In genomic region chr5:175478008-175478383, GRCh38 we compare ENCODE assay signal across 9 cellular contexts. TPM values are rescaled to one million over a fixed set of nuclear protein-coding genes. Genes with fewer than 3 reads are reported as not detected.
DNase-seq lines count a peak whose midpoint lies in the region; ATAC-seq and TF ChIP-seq lines count a peak whose summit lies in the region.
"Had no signal": no experiment of that assay in that cellular context is flagged by ENCODE, and none has a peak within 500 bp of the region (broad histone marks: within the 10 kb centered on the region; RNA-seq: fewer than 3 reads in every experiment).

No MANE protein-coding gene starts in this region.

- no peaks in the 10 kb centered on the region for H3K9me3 ChIP-seq in ascending aorta

- peaks cover 60% of the 10 kb centered on the region for H3K4me1 Mint-ChIP-seq in activated T-cell treated with anti-CD3 and anti-CD28 coated beads, Interleukin-2, amount 50 U/mL, for 72 hours (ENCODE audit: low read depth)
- peaks cover 26% of the 10 kb centered on the region for H3K4me1 Mint-ChIP-seq in type B pancreatic cell (ENCODE audit: unreplicated experiment)

- no peak for TF ChIP-seq POLR2A in lower leg skin (IDR thresholded peaks at IDR 0.05)

- H3K4me3 Mint-ChIP-seq in activated T-cell treated with anti-CD3 and anti-CD28 coated beads, Interleukin-2, amount 50 U/mL, for 72 hours: peak overlapping the region; percentile 91 to 92
- peak overlapping the region; percentile 85 for H3K4me3 Mint-ChIP-seq in type B pancreatic cell

- TF ChIP-seq CTCF in ascending aorta (IDR thresholded peaks at IDR 0.05) (no peak), lower leg skin (IDR thresholded peaks at IDR 0.05) (no peak), type B pancreatic cell (conservative IDR thresholded peaks at IDR 0.05) (no peak)

- H3K27me3 ChIP-seq in ascending aorta: no peaks in the 10 kb centered on the region

- WGBS in lower leg skin, 2 donors: 2 to 5% methylated on average over 12 of the region's 12 CpGs

- peaks cover 10 to 28% of the 10 kb centered on the region in 2 donors for H3K36me3 Mint-ChIP-seq in activated T-cell treated with anti-CD3 and anti-CD28 coated beads, Interleukin-2, amount 50 U/mL, for 72 hours (ENCODE audit: insufficient read depth in 2 of 2)
- peaks cover 19% of the 10 kb centered on the region for H3K36me3 Mint-ChIP-seq in type B pancreatic cell

- no peaks in the 10 kb centered on the region for H3K36me3 ChIP-seq in ascending aorta

- no peaks in the 10 kb centered on the region for H3K9me3 Mint-ChIP-seq in activated T-cell treated with anti-CD3 and anti-CD28 coated beads, Interleukin-2, amount 50 U/mL, for 72 hours
- peaks cover 4% of the 10 kb centered on the region for H3K9me3 Mint-ChIP-seq in type B pancreatic cell

- intact Hi-C loops in ascending aorta (cut with DNase I): no loop called here
- intact Hi-C loops in lower leg skin (cut with DNase I; ENCODE audit: low total_unique reads): loop anchor here (5.0 kb wide), 1 partner anchor 1651 kb away; no protein-coding TSS in a partner anchor

- peaks cover 12% of the 10 kb centered on the region for H3K27me3 Mint-ChIP-seq in activated T-cell treated with anti-CD3 and anti-CD28 coated beads, Interleukin-2, amount 50 U/mL, for 72 hours (ENCODE audit: low read depth)
- peaks cover 18% of the 10 kb centered on the region for H3K27me3 Mint-ChIP-seq in type B pancreatic cell

- peak overlapping the region; percentile 25 to 58 for H3K27ac ChIP-seq in ascending aorta

- ATAC-seq in activated T-cell treated with anti-CD3 and anti-CD28 coated beads, Interleukin-2, amount 50 U/mL, for 72 hours (replicated peaks in 1 of 2): no peak
- ATAC-seq in HG03097 (IDR thresholded peaks at IDR 0.05; ENCODE audit: low FRiP score, unreplicated experiment): no peak

- H3K4me3 ChIP-seq in ascending aorta: peak overlapping the region; percentile 93 to 95
- peak overlapping the region; percentile 74 for H3K4me3 ChIP-seq in lower leg skin (ENCODE audit: low read depth, poor library complexity, severe bottlenecking)

- H3K4me1 ChIP-seq in ascending aorta: peaks cover 0 to 9% of the 10 kb centered on the region in 2 donors

- H3K27ac Mint-ChIP-seq in activated T-cell treated with anti-CD3 and anti-CD28 coated beads, Interleukin-2, amount 50 U/mL, for 72 hours: peak overlapping the region; percentile 87
- H3K27ac Mint-ChIP-seq in type B pancreatic cell: peak overlapping the region; percentile 80

- DNase-seq in activated T-cell treated with anti-CD3 and anti-CD28 coated beads, Interleukin-2, amount 50 U/mL, for 72 hours: no peak
- DNase-seq in activated T-cell treated with anti-CD3 and anti-CD28 coated beads for 4 hours: no peak
- DNase-seq in ascending aorta (ENCODE audit: low spot score in 2 of 2): no peak
- no peak for DNase-seq in lower leg skin (ENCODE audit: low spot score in 2 of 2)
- no peak for DNase-seq in type B pancreatic cell (ENCODE audit: extremely low spot score, unreplicated experiment)
- DNase-seq in NCI-H1092 (lab: John Stamatoyannopoulos, UW): no peak
- DNase-seq in activated CD4-positive, alpha-beta T cell treated with anti-CD3 and anti-CD28 coated beads, Interleukin-2, amount 50 U/mL, for 4 hours: no peak

RNA-seq across cellular contexts. Expression of gene SFXN1, which starts 0.4 kb away (rescaled TPM):
- total RNA-seq in activated T-cell treated with anti-CD3 and anti-CD28 coated beads, Interleukin-2, amount 50 U/mL, for 72 hours: 100 to 1,000 TPM; 150 to 151 TPM
- 47.5 TPM for total RNA-seq in ascending aorta
- 10 to 100 TPM; 15.0 to 35.8 (median 16.6) TPM for total RNA-seq in lower leg skin
- 79.2 and 84.3 TPM in 2 replicates for total RNA-seq in type B pancreatic cell (ENCODE audit: low replicate concordance)

RNA-seq across cellular contexts. Expression of gene DRD1, which starts 34.0 kb away (rescaled TPM):
- total RNA-seq in activated T-cell treated with anti-CD3 and anti-CD28 coated beads, Interleukin-2, amount 50 U/mL, for 72 hours: not detected
- total RNA-seq in ascending aorta (0.11 TPM), lower leg skin (under 1 TPM in 3 of 4 donors, not detected in 1; 0.06 to 0.23 (median 0.15) TPM), type B pancreatic cell (ENCODE audit: low replicate concordance) (0.17 and 0.87 TPM in 2 replicates)
- total RNA-seq: T-helper 1 cell treated with Interleukin-12 subunit alpha and Interleukin-12 subunit beta and Interleukin-4 antibody, amounts not matched to agents 30 ng/mL and 1 ng/mL, for 36 hours had no signal
